ENCODE assay signal across 20 cellular contexts in genomic region chr19:38946229-38947010, GRCh38. TPM values are rescaled to one million over a fixed set of nuclear protein-coding genes. Genes with fewer than 3 reads are reported as not detected.
"Had no signal": no experiment of that assay in that cellular context is flagged by ENCODE, and none has a peak within 500 bp of the region (broad histone marks: within the 10 kb centered on the region; RNA-seq: fewer than 3 reads in every experiment).

No MANE protein-coding gene starts in this region.

- H3K4me3 Mint-ChIP-seq: activated CD4-positive, alpha-beta T cell treated with anti-CD3 and anti-CD28 coated beads, Interleukin-2, amount 10 ng/mL, durations not matched to agents 7 days and 5 days; activated naive CD8-positive, alpha-beta T cell treated with anti-CD3 and anti-CD28 coated beads for 36 hours; activated T-helper 1 cell treated with anti-CD3 and anti-CD28 coated beads, Interleukin-12 subunit alpha, Interleukin-12 subunit beta, Interleukin-2, Interleukin-4 antibody, amounts not matched to agents 30 ng/mL and 10 ng/mL and 1 ng/mL, durations not matched to agents 14 hours and 24 hours and 36 hours; central memory CD8-positive, alpha-beta T cell; mesothelial cell of epicardium; stimulated activated effector memory CD8-positive, alpha-beta T cell treated with anti-CD3 and anti-CD28 coated beads, Interleukin-12 subunit alpha, Interleukin-12 subunit beta, amount 100 ng/mL, for 72 hours had no signal

- H3K4me3 ChIP-seq: body of pancreas, esophagus muscularis mucosa, lower lobe of right lung, pancreas, thyroid gland, uterus had no signal

- H3K27me3 Mint-ChIP-seq: central memory CD8-positive, alpha-beta T cell had no signal

- FAIRE-seq: pancreas had no signal

- H3K27me3 ChIP-seq: body of pancreas, esophagus muscularis mucosa, pancreas, uterus had no signal

- H3K27ac ChIP-seq: body of pancreas, esophagus muscularis mucosa, lower lobe of right lung, pancreas, thyroid gland, uterus had no signal

- H3K27ac Mint-ChIP-seq: activated CD4-positive, alpha-beta T cell treated with anti-CD3 and anti-CD28 coated beads, Interleukin-2, amount 10 ng/mL, durations not matched to agents 7 days and 5 days; activated naive CD8-positive, alpha-beta T cell treated with anti-CD3 and anti-CD28 coated beads for 36 hours; activated T-helper 1 cell treated with anti-CD3 and anti-CD28 coated beads, Interleukin-12 subunit alpha, Interleukin-12 subunit beta, Interleukin-2, Interleukin-4 antibody, amounts not matched to agents 30 ng/mL and 10 ng/mL and 1 ng/mL, durations not matched to agents 14 hours and 24 hours and 36 hours; mesothelial cell of epicardium; stimulated activated effector memory CD8-positive, alpha-beta T cell treated with anti-CD3 and anti-CD28 coated beads, Interleukin-12 subunit alpha, Interleukin-12 subunit beta, amount 100 ng/mL, for 72 hours had no signal

- ATAC-seq: body of pancreas; lower lobe of right lung; pancreas; stimulated activated effector memory CD8-positive, alpha-beta T cell treated with anti-CD3 and anti-CD28 coated beads, Interleukin-12 subunit alpha, Interleukin-12 subunit beta, amount 100 ng/mL, for 72 hours had no signal

- H3K9me3 Mint-ChIP-seq: activated CD4-positive, alpha-beta T cell treated with anti-CD3 and anti-CD28 coated beads, Interleukin-2, amount 10 ng/mL, durations not matched to agents 7 days and 5 days; activated T-helper 1 cell treated with anti-CD3 and anti-CD28 coated beads, Interleukin-12 subunit alpha, Interleukin-12 subunit beta, Interleukin-2, Interleukin-4 antibody, amounts not matched to agents 30 ng/mL and 10 ng/mL and 1 ng/mL, durations not matched to agents 14 hours and 24 hours and 36 hours; central memory CD8-positive, alpha-beta T cell; mesothelial cell of epicardium; stimulated activated effector memory CD8-positive, alpha-beta T cell treated with anti-CD3 and anti-CD28 coated beads, Interleukin-12 subunit alpha, Interleukin-12 subunit beta, amount 100 ng/mL, for 72 hours had no signal

- DNase-seq: activated CD4-positive, alpha-beta T cell treated with anti-CD3 and anti-CD28 coated beads, Interleukin-2, amount 10 ng/mL, durations not matched to agents 7 days and 5 days; activated CD4-positive, CD25-positive, alpha-beta regulatory T cell; activated CD8-positive, alpha-beta memory T cell treated with anti-CD3 and anti-CD28 coated beads for 24 hours; activated naive CD8-positive, alpha-beta T cell treated with anti-CD3 and anti-CD28 coated beads for 36 hours; body of pancreas; cortex of kidney; effector CD4-positive, alpha-beta T cell; hippocampal formation; lower lobe of right lung; pancreas; thyroid gland; uterus had no signal

- H3K36me3 Mint-ChIP-seq: activated naive CD8-positive, alpha-beta T cell treated with anti-CD3 and anti-CD28 coated beads for 36 hours; stimulated activated effector memory CD8-positive, alpha-beta T cell treated with anti-CD3 and anti-CD28 coated beads, Interleukin-12 subunit alpha, Interleukin-12 subunit beta, amount 100 ng/mL, for 72 hours had no signal

- H3K36me3 ChIP-seq: pancreas, thyroid gland, uterus had no signal

- H3K9me3 ChIP-seq: body of pancreas, esophagus muscularis mucosa, lower lobe of right lung, pancreas, thyroid gland, uterus had no signal

RNA-seq across cellular contexts. Expression of gene FBXO17, which starts 29.1 kb away (rescaled TPM):
- total RNA-seq: activated naive CD8-positive, alpha-beta T cell treated with anti-CD3 and anti-CD28 coated beads for 36 hours; T-helper 2 cell treated with Interferon-gamma antibody and Interleukin-4, amounts not matched to agents 100 ng/mL and 5 ng/mL, for 36 hours had no signal

RNA-seq across cellular contexts. Expression of gene CCER2, which starts 34.4 kb away (rescaled TPM):
- total RNA-seq: body of pancreas, fibroblast of villous mesenchyme, glomerular endothelial cell, lower lobe of right lung had no signal
